Comparison of ENCODE assay signal across 24 cellular contexts in the genomic region with DNA sequence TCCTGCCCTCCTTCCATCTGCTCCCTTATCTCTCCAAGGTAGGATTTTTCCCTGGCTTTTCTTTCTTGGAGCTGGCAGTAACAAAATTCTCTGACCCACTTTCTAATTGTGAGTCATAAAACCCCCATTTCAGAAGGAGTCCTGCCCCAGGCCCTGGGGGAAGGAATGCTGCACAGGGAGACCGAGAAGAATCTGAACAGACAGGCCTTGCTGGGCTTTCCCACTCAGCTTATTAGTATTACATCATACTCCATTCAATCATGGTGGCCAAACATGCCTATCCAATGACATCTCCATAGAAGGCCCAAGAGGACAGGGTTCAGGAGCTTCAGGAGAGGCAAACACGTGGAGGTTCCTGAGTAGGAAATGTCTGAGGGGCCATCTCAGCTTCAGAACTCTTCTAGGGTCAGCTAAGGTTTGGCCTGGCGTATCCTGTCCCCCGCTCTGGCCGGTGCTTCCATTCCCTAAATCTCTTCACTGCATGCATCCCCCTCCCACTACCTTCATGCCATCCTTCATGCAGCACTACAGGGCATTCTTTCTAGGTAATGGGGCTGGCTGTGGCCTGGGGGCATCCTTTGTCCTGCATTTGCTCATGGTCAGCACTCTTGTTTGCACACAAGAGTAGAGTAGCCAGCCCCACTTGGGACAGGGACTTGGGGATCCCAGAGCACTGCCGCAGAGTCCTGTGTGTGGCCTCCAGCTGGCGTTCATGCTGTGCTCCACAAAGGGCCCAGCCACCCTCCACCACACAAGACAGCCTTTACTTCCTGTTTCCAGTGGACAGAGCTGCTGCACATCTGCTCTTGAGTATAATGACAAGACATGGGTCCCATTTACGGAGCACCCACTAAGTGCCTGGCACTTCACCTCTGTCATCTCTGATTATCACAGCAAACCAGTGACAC. TPM values are rescaled to one million over a fixed set of nuclear protein-coding genes. Genes with fewer than 3 reads are reported as not detected.
DNase-seq lines count a peak whose midpoint lies in the region; ATAC-seq, FAIRE-seq and TF ChIP-seq lines count a peak whose summit lies in the region.
"Had no signal": no experiment of that assay in that cellular context is flagged by ENCODE, and none has a peak within 500 bp of the region (broad histone marks: within the 10 kb centered on the region; RNA-seq: fewer than 3 reads in every experiment).

No MANE protein-coding gene starts in this region.

- no peak for TF ChIP-seq CTCF in AG10803 (conservative IDR thresholded peaks at IDR 0.05; ENCODE audit: low read length)
- TF ChIP-seq CTCF in RWPE2 (IDR thresholded peaks at IDR 0.05; ENCODE audit: poor library complexity, severe bottlenecking): no peak
- no peak for TF ChIP-seq CTCF in keratinocyte (optimal IDR thresholded peaks at IDR 0.05 in 1 of 3, IDR thresholded peaks at IDR 0.05 in 1 of 3, conservative IDR thresholded peaks at IDR 0.05 in 1 of 3; ENCODE audit: extremely low read depth in 1 of 3, insufficient read depth in 2 of 3, low read length in 3 of 3)

- no peaks in the 10 kb centered on the region for H3K27me3 Mint-ChIP-seq in activated CD4-positive, alpha-beta memory T cell treated with anti-CD3 and anti-CD28 coated beads, Interleukin-2, amount 10 ng/mL, durations not matched to agents 7 days and 5 days

- peak; percentile 17 for ATAC-seq in RWPE2 (ENCODE audit: low read depth)
- ATAC-seq in GM19397 (IDR thresholded peaks at IDR 0.05; ENCODE audit: unreplicated experiment): no peak
- ATAC-seq: stimulated activated memory B cell treated with anti-CD40 and anti-IgM and Interleukin-4, amounts not matched to agents 10 μg/mL and 1 μg/mL and 100 μg/mL, for 72 hours had no signal

- H3K4me1 ChIP-seq in RWPE2 (ENCODE audit: insufficient read depth, poor library complexity, severe bottlenecking) (peaks cover 28% of the 10 kb centered on the region), keratinocyte (ENCODE audit: control insufficient read depth, extremely low read depth, insufficient read depth, low read length) (peaks cover 75% of the 10 kb centered on the region)
- H3K4me1 ChIP-seq: tibial artery had no signal

- H3K4me1 Mint-ChIP-seq in activated CD4-positive, alpha-beta memory T cell treated with anti-CD3 and anti-CD28 coated beads, Interleukin-2, amount 10 ng/mL, durations not matched to agents 7 days and 5 days: no peaks in the 10 kb centered on the region
- H3K4me1 Mint-ChIP-seq: CD4-positive, CD25-positive, alpha-beta regulatory T cell; IgD-negative memory B cell; stimulated activated memory B cell treated with anti-CD40 and anti-IgM and Interleukin-4, amounts not matched to agents 10 μg/mL and 1 μg/mL and 100 μg/mL, for 72 hours had no signal

- H2AFZ ChIP-seq in keratinocyte (ENCODE audit: control insufficient read depth, low read length): peak overlapping the region; percentile 10

- dilution Hi-C loops in keratinocyte (cut with MboI; ENCODE audit: extremely low pct_ligation_motif_present, low sequenced_read_pairs): no loop called here

- H3K4me2 ChIP-seq in keratinocyte (ENCODE audit: control insufficient read depth, extremely low read depth, insufficient read depth, low read depth, low read length): peak overlapping the region; percentile 45

- H3K4me3 ChIP-seq in AG10803 (ENCODE audit: low read length) (no peak overlapping the region), RWPE2 (ENCODE audit: severe bottlenecking) (no peak overlapping the region), keratinocyte (ENCODE audit: control insufficient read depth in 2 of 3, extremely low read depth in 1 of 3, insufficient read depth in 2 of 3, low read depth in 1 of 3, low read length in 3 of 3) (no peak overlapping the region)
- H3K4me3 ChIP-seq: coronary artery, tibial artery had no signal

- no peaks in the 10 kb centered on the region for H3K36me3 ChIP-seq in RWPE2 (ENCODE audit: low read depth)
- no peaks in the 10 kb centered on the region for H3K36me3 ChIP-seq in keratinocyte (ENCODE audit: control insufficient read depth in 2 of 2, extremely low read depth in 1 of 2, insufficient read depth in 2 of 2, low read length in 2 of 2)
- H3K36me3 ChIP-seq: tibial artery had no signal

- H3K9me3 ChIP-seq in RWPE2 (ENCODE audit: severe bottlenecking) (no peaks in the 10 kb centered on the region), keratinocyte (ENCODE audit: control insufficient read depth, low read depth, low read length) (no peaks in the 10 kb centered on the region)
- H3K9me3 ChIP-seq: tibial artery had no signal

- no peaks in the 10 kb centered on the region for H3K36me3 Mint-ChIP-seq in activated CD4-positive, alpha-beta memory T cell treated with anti-CD3 and anti-CD28 coated beads, Interleukin-2, amount 10 ng/mL, durations not matched to agents 7 days and 5 days (ENCODE audit: low read depth)
- H3K36me3 Mint-ChIP-seq: CD4-positive, CD25-positive, alpha-beta regulatory T cell; IgD-negative memory B cell; stimulated activated memory B cell treated with anti-CD40 and anti-IgM and Interleukin-4, amounts not matched to agents 10 μg/mL and 1 μg/mL and 100 μg/mL, for 72 hours had no signal

- H3K9me3 Mint-ChIP-seq in activated CD4-positive, alpha-beta memory T cell treated with anti-CD3 and anti-CD28 coated beads, Interleukin-2, amount 10 ng/mL, durations not matched to agents 7 days and 5 days: no peaks in the 10 kb centered on the region

- POLR2A ChIA-PET in activated CD4-positive, alpha-beta memory T cell treated with anti-CD3 and anti-CD28 coated beads, Interleukin-2, amount 10 ng/mL, durations not matched to agents 7 days and 5 days (lab: Charles Lee): no interaction called here

- peaks cover 3% of the 10 kb centered on the region for H4K20me1 ChIP-seq in keratinocyte (ENCODE audit: control insufficient read depth, extremely low read depth, insufficient read depth, low read length)

- CTCF ChIA-PET in activated CD4-positive, alpha-beta memory T cell treated with anti-CD3 and anti-CD28 coated beads, Interleukin-2, amount 10 ng/mL, durations not matched to agents 7 days and 5 days (lab: Charles Lee): no interaction called here

- peak overlapping the region; percentile 19 for H3K9ac ChIP-seq in keratinocyte (ENCODE audit: control insufficient read depth, extremely low read depth, insufficient read depth, low read length)

- peak; percentile 99 for FAIRE-seq in keratinocyte (lab: Jason Lieb, UNC)
- FAIRE-seq: GM18507, H1 had no signal

- no peak overlapping the region for H3K27ac Mint-ChIP-seq in activated CD4-positive, alpha-beta memory T cell treated with anti-CD3 and anti-CD28 coated beads, Interleukin-2, amount 10 ng/mL, durations not matched to agents 7 days and 5 days
- H3K27ac Mint-ChIP-seq: CD4-positive, CD25-positive, alpha-beta regulatory T cell; stimulated activated memory B cell treated with anti-CD40 and anti-IgM and Interleukin-4, amounts not matched to agents 10 μg/mL and 1 μg/mL and 100 μg/mL, for 72 hours had no signal

- H3K27ac ChIP-seq in RWPE2 (ENCODE audit: poor library complexity, severe bottlenecking): peak overlapping the region; percentile 57
- H3K27ac ChIP-seq in keratinocyte (ENCODE audit: control insufficient read depth, insufficient read depth, low read length): peak overlapping the region; percentile 66
- H3K27ac ChIP-seq: coronary artery, tibial artery had no signal

- no peaks in the 10 kb centered on the region for H3K79me2 ChIP-seq in keratinocyte (ENCODE audit: control insufficient read depth, insufficient read depth, low read length)

- H3K4me3 Mint-ChIP-seq in activated CD4-positive, alpha-beta memory T cell treated with anti-CD3 and anti-CD28 coated beads, Interleukin-2, amount 10 ng/mL, durations not matched to agents 7 days and 5 days: no peak overlapping the region
- H3K4me3 Mint-ChIP-seq: CD4-positive, CD25-positive, alpha-beta regulatory T cell; IgD-negative memory B cell; stimulated activated memory B cell treated with anti-CD40 and anti-IgM and Interleukin-4, amounts not matched to agents 10 μg/mL and 1 μg/mL and 100 μg/mL, for 72 hours had no signal

- H3K27me3 ChIP-seq in RWPE2 (ENCODE audit: insufficient read depth, poor library complexity, severe bottlenecking): no peaks in the 10 kb centered on the region
- H3K27me3 ChIP-seq in keratinocyte (ENCODE audit: control insufficient read depth, extremely low read depth, insufficient read depth, low read length): no peaks in the 10 kb centered on the region

- DNase-seq in AG10803 (ENCODE audit: low read depth) (peak; percentile 26), HPDE6-E6E7 (ENCODE audit: extremely low spot score) (peak; percentile 15), RWPE2 (ENCODE audit: low spot score) (no peak), keratinocyte (ENCODE audit: low read depth, low spot score) (peak; percentile 94), DMS79 treated with DMSO at 0.1 percent for 48 hours (lab: John Stamatoyannopoulos, UW) (no peak)
- no peak for DNase-seq in activated CD4-positive, alpha-beta memory T cell treated with anti-CD3 and anti-CD28 coated beads, Interleukin-2, amount 10 ng/mL, durations not matched to agents 7 days and 5 days
- no peak for DNase-seq in activated effector memory CD4-positive, alpha-beta T cell treated with anti-CD3 and anti-CD28 coated beads, Interleukin-2, amount 50 U/mL, for 16 hours
- DNase-seq: activated naive CD4-positive, alpha-beta T cell treated with anti-CD3 and anti-CD28 coated beads, Interleukin-2, amount 50 U/mL, for 16 hours; CD4-positive, CD25-positive, alpha-beta regulatory T cell; DMS53; foreskin melanocyte; kidney glomerular epithelial cell; NCI-H1092 treated with DMSO at 0.1 percent for 48 hours; NCI-H2107; NCI-H526; stimulated activated CD4-positive, alpha-beta T cell treated with anti-CD3 and anti-CD28 coated beads, Interleukin-15, amount 100 ng/mL, for 24 hours had no signal

- H3K9me1 ChIP-seq in keratinocyte (ENCODE audit: control insufficient read depth, extremely low read depth, insufficient read depth, low read length): peaks cover 2% of the 10 kb centered on the region

RNA-seq across cellular contexts. Expression of gene SLC6A2, which starts 8.2 kb away (rescaled TPM):
- 0.10 to 0.97 TPM (median 0.20 TPM) in 3 replicates for polyA plus RNA-seq in keratinocyte
- polyA plus RNA-seq in keratinocyte (2011; ENCODE audit: low read depth): not detected
- 0.19 and 0.27 TPM in 2 replicates for polyA plus RNA-seq in keratinocyte (2011; cell fraction: cytosol; rRNA removed)
- polyA plus RNA-seq in keratinocyte (2011; cell fraction: nucleus; rRNA removed): 0.87 and 0.93 TPM in 2 replicates
- polyA plus RNA-seq in keratinocyte (2012; ENCODE audit: low replicate concordance): 0.19 and 0.34 TPM in 2 replicates
- polyA minus RNA-seq in keratinocyte: 0.35 to 2.0 TPM in 2 of 3 replicates, not detected in the other
- polyA minus RNA-seq in keratinocyte (2011; cell fraction: cytosol; rRNA and poly(A)+ RNA removed): not detected
- 0.78 and 0.95 TPM in 2 replicates for polyA minus RNA-seq in keratinocyte (2011; cell fraction: nucleus; rRNA and poly(A)+ RNA removed)
- total RNA-seq in activated CD4-positive, alpha-beta memory T cell treated with anti-CD3 and anti-CD28 coated beads, Interleukin-2, amount 10 ng/mL, durations not matched to agents 7 days and 5 days: not detected
- total RNA-seq: CD4-positive, CD25-positive, alpha-beta regulatory T cell; H1; renal cortical epithelial cell had no signal
- polyA plus RNA-seq: CD4-positive, CD25-positive, alpha-beta regulatory T cell; IgD-negative memory B cell had no signal

Comparison
In these comparisons a context has a peak if more than half of its experiments do, and no peak if none do; other contexts are left out.
1. DNase-seq: peak in AG10803 (single experiment), HPDE6-E6E7 (single experiment) and keratinocyte (single experiment); none in RWPE2 (single experiment), activated CD4-positive, alpha-beta memory T cell treated with anti-CD3 and anti-CD28 coated beads, Interleukin-2, amount 10 ng/mL, durations not matched to agents 7 days and 5 days (single experiment), DMS79 treated with DMSO at 0.1 percent for 48 hours (single experiment) and activated effector memory CD4-positive, alpha-beta T cell treated with anti-CD3 and anti-CD28 coated beads, Interleukin-2, amount 50 U/mL, for 16 hours (single experiment).